ENCODE assay signal across 8 cellular contexts in the genomic region with DNA sequence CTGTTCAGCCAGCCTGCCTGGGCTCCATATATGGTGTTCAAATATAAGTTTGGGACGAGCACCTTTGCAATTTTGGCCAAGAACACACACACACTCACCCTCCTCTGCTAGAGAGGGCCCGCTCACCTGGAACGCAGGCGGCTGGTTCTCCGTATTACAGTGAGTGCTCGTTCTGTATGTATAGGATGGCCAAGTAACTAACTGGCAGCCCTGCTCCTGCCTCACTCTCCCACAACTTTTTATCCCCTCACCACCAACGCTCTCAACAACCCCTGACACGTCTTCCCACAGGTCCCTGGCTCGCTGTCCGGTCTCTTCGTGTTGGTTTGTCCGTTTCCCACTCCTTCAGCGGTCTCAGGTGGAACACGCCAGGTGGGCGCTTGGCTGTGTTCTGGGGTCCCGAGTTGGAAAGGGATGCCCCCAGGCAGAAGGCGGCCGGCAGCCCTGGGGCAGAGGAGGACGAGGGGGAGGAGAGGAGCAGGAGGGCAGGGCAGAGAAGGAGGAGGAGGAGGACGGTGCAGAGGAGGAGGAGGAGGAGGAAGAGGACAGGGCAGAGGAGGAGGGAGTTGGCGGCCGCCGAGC. TPM values are rescaled to one million over a fixed set of nuclear protein-coding genes. Genes with fewer than 3 reads are reported as not detected.
A peak's percentile ranks its signal among the peaks of the same experiment; 100 is the strongest.
DNase-seq lines count a peak whose midpoint lies in the region; ATAC-seq and TF ChIP-seq lines count a peak whose summit lies in the region.

No MANE protein-coding gene starts in this region.

- peaks cover 81% of the 10 kb centered on the region for H3K27me3 Mint-ChIP-seq in CD4-positive, alpha-beta T cell

- H3K79me2 ChIP-seq in PC-9 (ENCODE audit: low read depth) = no peaks in the 10 kb centered on the region

- no peaks in the 10 kb centered on the region for H3K9me3 Mint-ChIP-seq in CD4-positive, alpha-beta T cell

- TF ChIP-seq CTCF in CD4-positive, alpha-beta T cell (IDR thresholded peaks at IDR 0.05) = no peak
- no peak for TF ChIP-seq CTCF in PC-9 (conservative IDR thresholded peaks at IDR 0.05)

- DNase-seq in CD4-positive, alpha-beta T cell = no peak
- no peak for DNase-seq in PC-9
- DNase-seq in NCI-H1694 treated with DMSO at 0.1 percent for 48 hours (lab: John Stamatoyannopoulos, UW) = no peak
- DNase-seq in effector CD8-positive, alpha-beta T cell (lab: John Stamatoyannopoulos, UW) = no peak
- no peak for DNase-seq in foreskin melanocyte

- peaks cover 5% of the 10 kb centered on the region for H3K4me1 Mint-ChIP-seq in CD4-positive, alpha-beta T cell (ENCODE audit: low read depth)

- WGBS in esophagus, 2 donors = 24 to 33% methylated on average over 19 to 23 of the region's 23 CpGs

- POLR2A ChIA-PET in CD4-positive, alpha-beta T cell (lab: Charles Lee) = no interaction called here
- POLR2A ChIA-PET in PC-9 (lab: Charles Lee; ENCODE audit: unreplicated experiment) = no interaction called here

- peak overlapping the region; percentile 95 for H3K4me2 ChIP-seq in PC-9

- CTCF ChIA-PET in CD4-positive, alpha-beta T cell (lab: Charles Lee) = no interaction called here
- CTCF ChIA-PET in PC-9 (lab: Charles Lee) = no interaction called here

- ATAC-seq in CD4-positive, alpha-beta T cell (ENCODE audit: poor library complexity) = no peak
- no peak for ATAC-seq in GM19397 (IDR thresholded peaks at IDR 0.05; ENCODE audit: unreplicated experiment)

- intact Hi-C loops in CD4-positive, alpha-beta T cell (cut with DNase I, micrococcal nuclease) = no loop called here
- intact Hi-C loops in PC-9 (cut with micrococcal nuclease; ENCODE audit: unreplicated experiment) = loop anchor here (10.0 kb wide), 1 partner anchor 483 kb away; no protein-coding TSS in a partner anchor

- no peak overlapping the region for H3K27ac Mint-ChIP-seq in CD4-positive, alpha-beta T cell

- H3K36me3 Mint-ChIP-seq in CD4-positive, alpha-beta T cell (ENCODE audit: low read depth) = no peaks in the 10 kb centered on the region

- no peaks in the 10 kb centered on the region for H3K9me2 ChIP-seq in PC-9 (ENCODE audit: insufficient read depth)

- H4K20me1 ChIP-seq in PC-9 (ENCODE audit: insufficient read depth) = no peaks in the 10 kb centered on the region

- H3K4me3 Mint-ChIP-seq in CD4-positive, alpha-beta T cell = peak overlapping the region; percentile 65

- H3K36me3 ChIP-seq in PC-9 (ENCODE audit: low read depth) (no peaks in the 10 kb centered on the region), esophagus (ENCODE audit: control insufficient read depth in 2 of 2, insufficient read depth in 2 of 2, low read length in 1 of 2) (no peaks in the 10 kb centered on the region), neuron (ENCODE audit: insufficient read depth, low read length) (no peaks in the 10 kb centered on the region)

- peaks cover 47% of the 10 kb centered on the region for H3K27me3 ChIP-seq in CD4-positive, alpha-beta T cell (ENCODE audit: control insufficient read depth, insufficient read depth, low read length)
- H3K27me3 ChIP-seq in PC-9 (ENCODE audit: insufficient read depth, low read depth) (peaks cover 18% of the 10 kb centered on the region; the same call in 1 of the 2 replicates), esophagus (ENCODE audit: control insufficient read depth in 1 of 2, insufficient read depth in 2 of 2, low read length in 2 of 2) (no peaks in the 10 kb centered on the region), neuron (ENCODE audit: insufficient read depth, low read length) (no peaks in the 10 kb centered on the region)

- H3K4me1 ChIP-seq in PC-9 (replicated peaks; ENCODE audit: insufficient read depth) (peaks cover 4% of the 10 kb centered on the region; the same call in 1 of the 2 replicates), esophagus (ENCODE audit: control insufficient read depth in 2 of 2, insufficient read depth in 2 of 2, low read length in 1 of 2) (peaks cover 3 to 4% of the 10 kb centered on the region in 2 donors), neuron (ENCODE audit: insufficient read depth, low read length) (peaks cover 7% of the 10 kb centered on the region)

- no peaks in the 10 kb centered on the region for H3K9me3 ChIP-seq in CD4-positive, alpha-beta T cell (ENCODE audit: control insufficient read depth, low read length)
- H3K9me3 ChIP-seq in PC-9 (ENCODE audit: insufficient read depth, low read depth) (no peaks in the 10 kb centered on the region), esophagus (ENCODE audit: control insufficient read depth in 2 of 2, insufficient read depth in 1 of 2, low read depth in 1 of 2, low read length in 1 of 2) (no peaks in the 10 kb centered on the region), neuron (ENCODE audit: low read length) (no peaks in the 10 kb centered on the region)

- no peak overlapping the region for H3K27ac ChIP-seq in CD4-positive, alpha-beta T cell (ENCODE audit: low read depth, low read length)
- H3K27ac ChIP-seq in PC-9 (no peak overlapping the region), esophagus (ENCODE audit: low read depth in 2 of 2, low read length in 1 of 2) (peak overlapping the region; percentile 40 to 69)

- BruUV-seq in PC-9 (replicated peaks; lab: Mats Ljungman, UMichigan) = no TSS peak

- H3F3A ChIP-seq in PC-9 (ENCODE audit: insufficient read depth, low read depth) = 0 out of 2 replicates have a peak, but pooled peaks cover 5% of the 10 kb centered on the region

- peak overlapping the region; percentile 96 for H2AFZ ChIP-seq in PC-9
- H2AFZ ChIP-seq in neuron (ENCODE audit: low read depth, low read length) = peak overlapping the region; percentile 98

- H3K4me3 ChIP-seq in PC-9 (peak overlapping the region; percentile 82; the same call in 1 of the 2 replicates), esophagus (ENCODE audit: low read depth in 1 of 2, low read length in 2 of 2) (peak overlapping the region; percentile 63 to 71), neuron (ENCODE audit: low read length) (peak overlapping the region; percentile 71)

RNA-seq across cellular contexts. Expression of a gene that starts 0.4 kb away (rescaled TPM):
- total RNA-seq in CD4-positive, alpha-beta T cell = under 1 TPM in 1 of 2 experiments, not detected in 1; 0.17 TPM
- 0.55 and 1.2 TPM in 2 replicates for total RNA-seq in PC-9 (2021)
- polyA plus RNA-seq in esophagus = 10 to 100 TPM in 1 of 2 donors, 1 to 10 TPM in 1; 5.4 to 14.8 TPM

Comparison
In these comparisons a context has a peak if more than half of its experiments do, and no peak if none do; other contexts are left out.
1. H3K27ac ChIP-seq: peak in esophagus (2 of 2); none in CD4-positive, alpha-beta T cell (single experiment) and PC-9 (single experiment).
2. Peak in every context shown above with its lines, with median percentiles within 50 percentile points of each other: H3K4me3 ChIP-seq.